In genomic region chr12:62434504-62435336, GRCh38 we compare ENCODE assay signal across 2 cellular contexts.
TF ChIP-seq lines count a peak whose summit lies in the region.

No MANE protein-coding gene starts in this region.

TF ChIP-seq in A549, 52 proteins besides CTCF, POLR2A, EP300 and RAD21:
- TF ChIP-seq, protein P1, sequence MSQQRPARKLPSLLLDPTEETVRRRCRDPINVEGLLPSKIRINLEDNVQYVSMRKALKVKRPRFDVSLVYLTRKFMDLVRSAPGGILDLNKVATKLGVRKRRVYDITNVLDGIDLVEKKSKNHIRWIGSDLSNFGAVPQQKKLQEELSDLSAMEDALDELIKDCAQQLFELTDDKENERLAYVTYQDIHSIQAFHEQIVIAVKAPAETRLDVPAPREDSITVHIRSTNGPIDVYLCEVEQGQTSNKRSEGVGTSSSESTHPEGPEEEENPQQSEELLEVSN (IDR thresholded peaks at IDR 0.05; ENCODE audit: borderline replicate concordance, low read depth): 0 out of 2 replicates have a peak, but pooled peaks have one; percentile 22
- TF ChIP-seq RNF2 (IDR thresholded peaks at IDR 0.05; ENCODE audit: borderline replicate concordance, low read depth): no peak

TF ChIP-seq in H1, 55 proteins besides CTCF, POLR2A, EP300 and RAD21:
- TF ChIP-seq CHD7 (IDR thresholded peaks at IDR 0.05; ENCODE audit: insufficient replicate concordance, low read length): no peak
- no peak for TF ChIP-seq CREB1 (IDR thresholded peaks at IDR 0.05)
- TF ChIP-seq BACH1 (IDR thresholded peaks at IDR 0.05; ENCODE audit: low read length): no peak
- TF ChIP-seq, protein P1 (IDR thresholded peaks at IDR 0.05): no peak
- TF ChIP-seq, protein P2, sequence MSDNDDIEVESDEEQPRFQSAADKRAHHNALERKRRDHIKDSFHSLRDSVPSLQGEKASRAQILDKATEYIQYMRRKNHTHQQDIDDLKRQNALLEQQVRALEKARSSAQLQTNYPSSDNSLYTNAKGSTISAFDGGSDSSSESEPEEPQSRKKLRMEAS (IDR thresholded peaks at IDR 0.05): no peak
- TF ChIP-seq TEAD4 (IDR thresholded peaks at IDR 0.05; ENCODE audit: low read depth, low read length): no peak
